Comparison of ENCODE assay signal across 1 cellular context in genomic region chr18:12377556-12378553, GRCh38.
TF ChIP-seq lines count a peak whose summit lies in the region.

No MANE protein-coding gene starts in this region.

TF ChIP-seq in HepG2, 621 proteins besides CTCF, POLR2A, EP300 and RAD21 (continued from another document):
- TF ChIP-seq ZBTB33 (CRISPR knock-in tag; IDR thresholded peaks at IDR 0.05), result peak; percentile 63
- TF ChIP-seq MBNL3 (CRISPR knock-in tag; conservative IDR thresholded peaks at IDR 0.05), result no peak
- TF ChIP-seq IKZF5 (CRISPR knock-in tag; IDR thresholded peaks at IDR 0.05), result peak; percentile 87
- TF ChIP-seq ZNF431 (CRISPR knock-in tag; IDR thresholded peaks at IDR 0.05; ENCODE audit: borderline replicate concordance, low read depth), result no peak
- TF ChIP-seq ATF3 (CRISPR knock-in tag; IDR thresholded peaks at IDR 0.05), result 0 out of 2 replicates have a peak, but pooled peaks have one; percentile 38
- peak; percentile 73 for TF ChIP-seq KAT8 (CRISPR knock-in tag; IDR thresholded peaks at IDR 0.05)
- no peak for TF ChIP-seq ZHX1 (CRISPR knock-in tag; IDR thresholded peaks at IDR 0.05; ENCODE audit: low read depth)
- peak in 1 of 2 experiments; percentile 57; a peak in 1 of 4 replicates for TF ChIP-seq MAFK (conservative IDR thresholded peaks at IDR 0.05 in 1 of 2, IDR thresholded peaks at IDR 0.05 in 1 of 2; ENCODE audit: low read length in 2 of 2)
- TF ChIP-seq MYC (CRISPR knock-in tag; IDR thresholded peaks at IDR 0.05; ENCODE audit: borderline replicate concordance), result peak; percentile 79; the same call in 1 of the 2 replicates
- TF ChIP-seq HDAC2 (CRISPR knock-in tag; IDR thresholded peaks at IDR 0.05), result peak; percentile 59
- TF ChIP-seq TAF15 (IDR thresholded peaks at IDR 0.05; ENCODE audit: low read depth, low read length, poor library complexity, severe bottlenecking), result no peak
- peak; percentile 57; the same call in 1 of the 2 replicates for TF ChIP-seq PATZ1 (CRISPR knock-in tag; IDR thresholded peaks at IDR 0.05)
- no peak for TF ChIP-seq IKZF1 (IDR thresholded peaks at IDR 0.05)
- no peak for TF ChIP-seq ZNF615 (CRISPR knock-in tag; IDR thresholded peaks at IDR 0.05; ENCODE audit: borderline replicate concordance)
- TF ChIP-seq ZNF878 (CRISPR knock-in tag; IDR thresholded peaks at IDR 0.05), result no peak
- no peak for TF ChIP-seq XBP1 (CRISPR knock-in tag; IDR thresholded peaks at IDR 0.05)
- no peak for TF ChIP-seq NCOA1 (CRISPR knock-in tag; IDR thresholded peaks at IDR 0.05)
- 0 out of 2 replicates have a peak, but pooled peaks have one; percentile 31 for TF ChIP-seq ZNF644 (CRISPR knock-in tag; IDR thresholded peaks at IDR 0.05; ENCODE audit: low read depth)
- no peak for TF ChIP-seq MLX (CRISPR knock-in tag; IDR thresholded peaks at IDR 0.05)
- TF ChIP-seq TP53 (CRISPR knock-in tag; conservative IDR thresholded peaks at IDR 0.05), result no peak
- TF ChIP-seq TBL1XR1 (IDR thresholded peaks at IDR 0.05; ENCODE audit: borderline replicate concordance, low read length, partially characterized antibody), result no peak
- TF ChIP-seq ZNF549 (CRISPR knock-in tag; IDR thresholded peaks at IDR 0.05), result no peak
- no peak; the same call in 1 of the 2 replicates for TF ChIP-seq FOXA3 (CRISPR knock-in tag; IDR thresholded peaks at IDR 0.05)
- TF ChIP-seq ZBTB7B (CRISPR knock-in tag; IDR thresholded peaks at IDR 0.05), result peak; percentile 90
- no peak for TF ChIP-seq ZNF333 (CRISPR knock-in tag; IDR thresholded peaks at IDR 0.05; ENCODE audit: borderline replicate concordance)
- no peak for TF ChIP-seq RFXANK (CRISPR knock-in tag; IDR thresholded peaks at IDR 0.05)
- no peak; the same call in 1 of the 2 replicates for TF ChIP-seq GMEB1 (CRISPR knock-in tag; IDR thresholded peaks at IDR 0.05; ENCODE audit: borderline replicate concordance)
- no peak for TF ChIP-seq ASH2L (IDR thresholded peaks at IDR 0.05; ENCODE audit: insufficient read length, low read depth, low read length)
- no peak for TF ChIP-seq ZNF737 (CRISPR knock-in tag; IDR thresholded peaks at IDR 0.05; ENCODE audit: borderline replicate concordance)
- TF ChIP-seq SMYD3 (CRISPR knock-in tag; IDR thresholded peaks at IDR 0.05), result no peak
- 0 out of 2 replicates have a peak, but pooled peaks have one; percentile 30 for TF ChIP-seq MZF1 (CRISPR knock-in tag; IDR thresholded peaks at IDR 0.05; ENCODE audit: borderline replicate concordance)
- no peak for TF ChIP-seq MIXL1 (CRISPR knock-in tag; IDR thresholded peaks at IDR 0.05)
- TF ChIP-seq CERS6 (CRISPR knock-in tag; IDR thresholded peaks at IDR 0.05), result no peak
- TF ChIP-seq ZNF513 (CRISPR knock-in tag; conservative IDR thresholded peaks at IDR 0.05), result no peak
- TF ChIP-seq LCORL (IDR thresholded peaks at IDR 0.05), result no peak
- TF ChIP-seq LCORL (CRISPR knock-in tag; IDR thresholded peaks at IDR 0.05), result 0 out of 2 replicates have a peak, but pooled peaks have one; percentile 28
- TF ChIP-seq TFAP4 (IDR thresholded peaks at IDR 0.05; ENCODE audit: borderline replicate concordance, low read depth), result peak; percentile 87; the same call in 1 of the 2 replicates
- TF ChIP-seq SMC3 (IDR thresholded peaks at IDR 0.05; ENCODE audit: low read length), result no peak
- no peak for TF ChIP-seq ISX (CRISPR knock-in tag; conservative IDR thresholded peaks at IDR 0.05)
- TF ChIP-seq ZNF484 (CRISPR knock-in tag; IDR thresholded peaks at IDR 0.05; ENCODE audit: borderline replicate concordance, low read depth), result no peak
- TF ChIP-seq TEAD3 (CRISPR knock-in tag; optimal IDR thresholded peaks at IDR 0.05; ENCODE audit: borderline replicate concordance), result peak; percentile 85
- TF ChIP-seq KDM5B (CRISPR knock-in tag; IDR thresholded peaks at IDR 0.05; ENCODE audit: borderline replicate concordance), result peak; percentile 41; the same call in 1 of the 2 replicates
- TF ChIP-seq ZNF607 (CRISPR knock-in tag; IDR thresholded peaks at IDR 0.05; ENCODE audit: borderline replicate concordance), result no peak; the same call in 1 of the 2 replicates
TF ChIP-seq in HepG2: peak in this region for 160.
